Comparison of ENCODE assay signal across 1 cellular context in the genomic region with DNA sequence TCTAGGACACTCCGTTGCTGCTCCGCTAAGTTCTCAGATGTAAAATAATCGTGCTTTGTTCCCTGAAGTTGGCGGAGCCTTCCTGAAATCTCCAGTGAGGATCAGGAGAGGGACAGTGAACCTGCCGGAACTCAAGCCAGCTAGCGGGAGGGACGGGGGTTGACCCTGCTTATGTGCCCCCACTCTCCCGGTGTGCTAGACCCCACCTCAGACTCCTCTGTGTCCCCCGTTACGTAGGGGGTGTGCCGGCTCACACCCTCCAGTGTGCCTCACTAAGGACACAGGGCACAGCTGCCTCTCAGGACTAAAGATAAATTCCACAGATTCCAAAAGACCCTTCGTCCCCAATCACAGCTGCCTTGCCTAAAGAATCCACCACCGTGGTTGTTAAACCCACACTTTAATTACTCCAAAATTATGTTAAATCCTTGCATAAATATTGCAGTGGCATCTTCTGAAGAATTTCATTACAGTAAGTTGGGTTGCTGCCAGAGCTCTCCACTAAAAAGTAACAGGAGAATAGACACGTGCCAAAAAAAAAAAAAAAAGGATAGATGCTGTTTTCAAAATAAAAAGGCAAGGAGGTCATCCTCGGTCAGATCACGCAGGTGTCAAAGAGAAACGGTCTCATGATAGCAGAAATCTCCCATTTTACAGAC.
TF ChIP-seq lines count a peak whose summit lies in the region.

No MANE protein-coding gene starts in this region.

TF ChIP-seq in HEK293, 187 proteins besides CTCF, POLR2A, EP300 and RAD21 (continued from another document):
- TF ChIP-seq, protein P1, sequence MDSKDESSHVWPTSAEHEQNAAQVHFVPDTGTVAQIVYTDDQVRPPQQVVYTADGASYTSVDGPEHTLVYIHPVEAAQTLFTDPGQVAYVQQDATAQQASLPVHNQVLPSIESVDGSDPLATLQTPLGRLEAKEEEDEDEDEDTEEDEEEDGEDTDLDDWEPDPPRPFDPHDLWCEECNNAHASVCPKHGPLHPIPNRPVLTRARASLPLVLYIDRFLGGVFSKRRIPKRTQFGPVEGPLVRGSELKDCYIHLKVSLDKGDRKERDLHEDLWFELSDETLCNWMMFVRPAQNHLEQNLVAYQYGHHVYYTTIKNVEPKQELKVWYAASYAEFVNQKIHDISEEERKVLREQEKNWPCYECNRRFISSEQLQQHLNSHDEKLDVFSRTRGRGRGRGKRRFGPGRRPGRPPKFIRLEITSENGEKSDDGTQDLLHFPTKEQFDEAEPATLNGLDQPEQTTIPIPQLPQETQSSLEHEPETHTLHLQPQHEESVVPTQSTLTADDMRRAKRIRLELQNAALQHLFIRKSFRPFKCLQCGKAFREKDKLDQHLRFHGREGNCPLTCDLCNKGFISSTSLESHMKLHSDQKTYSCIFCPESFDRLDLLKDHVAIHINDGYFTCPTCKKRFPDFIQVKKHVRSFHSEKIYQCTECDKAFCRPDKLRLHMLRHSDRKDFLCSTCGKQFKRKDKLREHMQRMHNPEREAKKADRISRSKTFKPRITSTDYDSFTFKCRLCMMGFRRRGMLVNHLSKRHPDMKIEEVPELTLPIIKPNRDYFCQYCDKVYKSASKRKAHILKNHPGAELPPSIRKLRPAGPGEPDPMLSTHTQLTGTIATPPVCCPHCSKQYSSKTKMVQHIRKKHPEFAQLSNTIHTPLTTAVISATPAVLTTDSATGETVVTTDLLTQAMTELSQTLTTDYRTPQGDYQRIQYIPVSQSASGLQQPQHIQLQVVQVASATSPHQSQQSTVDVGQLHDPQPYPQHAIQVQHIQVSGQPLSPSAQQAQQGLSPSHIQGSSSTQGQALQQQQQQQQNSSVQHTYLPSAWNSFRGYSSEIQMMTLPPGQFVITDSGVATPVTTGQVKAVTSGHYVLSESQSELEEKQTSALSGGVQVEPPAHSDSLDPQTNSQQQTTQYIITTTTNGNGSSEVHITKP (tag by site-specific recombination; IDR thresholded peaks at IDR 0.05): no peak
- peak; percentile 44; the same call in 1 of the 2 replicates for TF ChIP-seq GLIS2 (tag by site-specific recombination; IDR thresholded peaks at IDR 0.05)
- TF ChIP-seq ZNF335 (tag by site-specific recombination; conservative IDR thresholded peaks at IDR 0.05): peak; percentile 38
- TF ChIP-seq ZNF10 (tag by site-specific recombination; IDR thresholded peaks at IDR 0.05): no peak
- TF ChIP-seq, protein P2, sequence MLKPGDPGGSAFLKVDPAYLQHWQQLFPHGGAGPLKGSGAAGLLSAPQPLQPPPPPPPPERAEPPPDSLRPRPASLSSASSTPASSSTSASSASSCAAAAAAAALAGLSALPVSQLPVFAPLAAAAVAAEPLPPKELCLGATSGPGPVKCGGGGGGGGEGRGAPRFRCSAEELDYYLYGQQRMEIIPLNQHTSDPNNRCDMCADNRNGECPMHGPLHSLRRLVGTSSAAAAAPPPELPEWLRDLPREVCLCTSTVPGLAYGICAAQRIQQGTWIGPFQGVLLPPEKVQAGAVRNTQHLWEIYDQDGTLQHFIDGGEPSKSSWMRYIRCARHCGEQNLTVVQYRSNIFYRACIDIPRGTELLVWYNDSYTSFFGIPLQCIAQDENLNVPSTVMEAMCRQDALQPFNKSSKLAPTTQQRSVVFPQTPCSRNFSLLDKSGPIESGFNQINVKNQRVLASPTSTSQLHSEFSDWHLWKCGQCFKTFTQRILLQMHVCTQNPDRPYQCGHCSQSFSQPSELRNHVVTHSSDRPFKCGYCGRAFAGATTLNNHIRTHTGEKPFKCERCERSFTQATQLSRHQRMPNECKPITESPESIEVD (tag by site-specific recombination; IDR thresholded peaks at IDR 0.05): peak; percentile 63
- TF ChIP-seq ZNF501 (tag by site-specific recombination; IDR thresholded peaks at IDR 0.05): 0 out of 2 replicates have a peak, but pooled peaks have one; percentile 35
- TF ChIP-seq ZNF433 (tag by site-specific recombination; IDR thresholded peaks at IDR 0.05; ENCODE audit: low read depth): no peak
- TF ChIP-seq OSR2 (tag by site-specific recombination; IDR thresholded peaks at IDR 0.05): peak; percentile 37; the same call in 1 of the 2 replicates
- no peak for TF ChIP-seq ZNF274 (IDR thresholded peaks at IDR 0.05; ENCODE audit: low read length)
- TF ChIP-seq ZNF274 (tag by site-specific recombination; IDR thresholded peaks at IDR 0.05; ENCODE audit: borderline replicate concordance): no peak
- no peak for TF ChIP-seq KLF7 (tag by site-specific recombination; IDR thresholded peaks at IDR 0.05; ENCODE audit: borderline replicate concordance)
- peak; percentile 19; the same call in 1 of the 2 replicates for TF ChIP-seq ZNF366 (tag by site-specific recombination; conservative IDR thresholded peaks at IDR 0.05)
- no peak for TF ChIP-seq KLF1 (tag by site-specific recombination; IDR thresholded peaks at IDR 0.05)
- TF ChIP-seq ZNF391 (tag by site-specific recombination; IDR thresholded peaks at IDR 0.05; ENCODE audit: borderline replicate concordance, low read depth): no peak
- TF ChIP-seq, protein P3, sequence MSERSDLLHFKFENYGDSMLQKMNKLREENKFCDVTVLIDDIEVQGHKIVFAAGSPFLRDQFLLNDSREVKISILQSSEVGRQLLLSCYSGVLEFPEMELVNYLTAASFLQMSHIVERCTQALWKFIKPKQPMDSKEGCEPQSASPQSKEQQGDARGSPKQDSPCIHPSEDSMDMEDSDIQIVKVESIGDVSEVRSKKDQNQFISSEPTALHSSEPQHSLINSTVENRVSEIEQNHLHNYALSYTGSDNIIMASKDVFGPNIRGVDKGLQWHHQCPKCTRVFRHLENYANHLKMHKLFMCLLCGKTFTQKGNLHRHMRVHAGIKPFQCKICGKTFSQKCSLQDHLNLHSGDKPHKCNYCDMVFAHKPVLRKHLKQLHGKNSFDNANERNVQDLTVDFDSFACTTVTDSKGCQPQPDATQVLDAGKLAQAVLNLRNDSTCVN (tag by site-specific recombination; optimal IDR thresholded peaks at IDR 0.05): peak; percentile 7
- TF ChIP-seq, protein P4, sequence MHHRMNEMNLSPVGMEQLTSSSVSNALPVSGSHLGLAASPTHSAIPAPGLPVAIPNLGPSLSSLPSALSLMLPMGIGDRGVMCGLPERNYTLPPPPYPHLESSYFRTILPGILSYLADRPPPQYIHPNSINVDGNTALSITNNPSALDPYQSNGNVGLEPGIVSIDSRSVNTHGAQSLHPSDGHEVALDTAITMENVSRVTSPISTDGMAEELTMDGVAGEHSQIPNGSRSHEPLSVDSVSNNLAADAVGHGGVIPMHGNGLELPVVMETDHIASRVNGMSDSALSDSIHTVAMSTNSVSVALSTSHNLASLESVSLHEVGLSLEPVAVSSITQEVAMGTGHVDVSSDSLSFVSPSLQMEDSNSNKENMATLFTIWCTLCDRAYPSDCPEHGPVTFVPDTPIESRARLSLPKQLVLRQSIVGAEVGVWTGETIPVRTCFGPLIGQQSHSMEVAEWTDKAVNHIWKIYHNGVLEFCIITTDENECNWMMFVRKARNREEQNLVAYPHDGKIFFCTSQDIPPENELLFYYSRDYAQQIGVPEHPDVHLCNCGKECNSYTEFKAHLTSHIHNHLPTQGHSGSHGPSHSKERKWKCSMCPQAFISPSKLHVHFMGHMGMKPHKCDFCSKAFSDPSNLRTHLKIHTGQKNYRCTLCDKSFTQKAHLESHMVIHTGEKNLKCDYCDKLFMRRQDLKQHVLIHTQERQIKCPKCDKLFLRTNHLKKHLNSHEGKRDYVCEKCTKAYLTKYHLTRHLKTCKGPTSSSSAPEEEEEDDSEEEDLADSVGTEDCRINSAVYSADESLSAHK (tag by site-specific recombination; IDR thresholded peaks at IDR 0.05): peak; percentile 38; the same call in 1 of the 2 replicates
- TF ChIP-seq KLF8 (tag by site-specific recombination; IDR thresholded peaks at IDR 0.05): peak; percentile 55; the same call in 1 of the 2 replicates
- TF ChIP-seq BCL11A (tag by site-specific recombination; IDR thresholded peaks at IDR 0.05; ENCODE audit: low read depth): peak; percentile 55; the same call in 1 of the 2 replicates
- no peak for TF ChIP-seq ZNF350 (tag by site-specific recombination; IDR thresholded peaks at IDR 0.05)
- TF ChIP-seq IKZF3 (tag by site-specific recombination; IDR thresholded peaks at IDR 0.05): peak; percentile 36; the same call in 1 of the 2 replicates
- TF ChIP-seq, protein P5, sequence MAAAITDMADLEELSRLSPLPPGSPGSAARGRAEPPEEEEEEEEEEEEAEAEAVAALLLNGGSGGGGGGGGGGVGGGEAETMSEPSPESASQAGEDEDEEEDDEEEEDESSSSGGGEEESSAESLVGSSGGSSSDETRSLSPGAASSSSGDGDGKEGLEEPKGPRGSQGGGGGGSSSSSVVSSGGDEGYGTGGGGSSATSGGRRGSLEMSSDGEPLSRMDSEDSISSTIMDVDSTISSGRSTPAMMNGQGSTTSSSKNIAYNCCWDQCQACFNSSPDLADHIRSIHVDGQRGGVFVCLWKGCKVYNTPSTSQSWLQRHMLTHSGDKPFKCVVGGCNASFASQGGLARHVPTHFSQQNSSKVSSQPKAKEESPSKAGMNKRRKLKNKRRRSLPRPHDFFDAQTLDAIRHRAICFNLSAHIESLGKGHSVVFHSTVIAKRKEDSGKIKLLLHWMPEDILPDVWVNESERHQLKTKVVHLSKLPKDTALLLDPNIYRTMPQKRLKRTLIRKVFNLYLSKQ (tag by site-specific recombination; IDR thresholded peaks at IDR 0.05; ENCODE audit: borderline replicate concordance): no peak
- peak; percentile 59; the same call in 1 of the 2 replicates for TF ChIP-seq GLIS1 (tag by site-specific recombination; IDR thresholded peaks at IDR 0.05)
